Comparison of ENCODE assay signal across 16 cellular contexts in genomic region chr11:91773090-91773489, GRCh38.
DNase-seq lines count a peak whose midpoint lies in the region; ATAC-seq, FAIRE-seq and TF ChIP-seq lines count a peak whose summit lies in the region.
"Had no signal": no experiment of that assay in that cellular context is flagged by ENCODE, and none has a peak within 500 bp of the region (broad histone marks: within the 10 kb centered on the region; RNA-seq: fewer than 3 reads in every experiment).

No MANE protein-coding gene starts in this region.

- no peak for TF ChIP-seq EP300 in Ishikawa (IDR thresholded peaks at IDR 0.05; ENCODE audit: borderline replicate concordance)
- TF ChIP-seq EP300 in SK-N-SH (IDR thresholded peaks at IDR 0.05; ENCODE audit: borderline replicate concordance in 1 of 2, low read depth in 1 of 2, low read length in 1 of 2) = no peak

- H3K27ac ChIP-seq in SK-N-SH (ENCODE audit: low read depth in 2 of 2, low read length in 1 of 2) = no peak overlapping the region
- H3K27ac ChIP-seq: heart right ventricle had no signal

- no peaks in the 10 kb centered on the region for H3K4me1 Mint-ChIP-seq in activated naive CD8-positive, alpha-beta T cell treated with anti-CD3 and anti-CD28 coated beads for 36 hours
- H3K4me1 Mint-ChIP-seq: activated T-helper 17 cell treated with anti-CD3 and anti-CD28 coated beads, Interleukin-2, amount 50 U/mL, for 72 hours; T-helper 17 cell had no signal

- TF ChIP-seq CTCF in D721Med (IDR thresholded peaks at IDR 0.05; ENCODE audit: insufficient read depth, missing control alignments) (peak; percentile 21), SK-N-SH (IDR thresholded peaks at IDR 0.05) (peak; percentile 50)

- H3K36me3 Mint-ChIP-seq in activated naive CD8-positive, alpha-beta T cell treated with anti-CD3 and anti-CD28 coated beads for 36 hours = no peaks in the 10 kb centered on the region

- H3K27me3 Mint-ChIP-seq in activated naive CD8-positive, alpha-beta T cell treated with anti-CD3 and anti-CD28 coated beads for 36 hours = no peaks in the 10 kb centered on the region
- H3K27me3 Mint-ChIP-seq: activated T-helper 17 cell treated with anti-CD3 and anti-CD28 coated beads, Interleukin-2, amount 50 U/mL, for 72 hours; T-helper 17 cell had no signal

- no peak overlapping the region for H3K4me3 Mint-ChIP-seq in activated naive CD8-positive, alpha-beta T cell treated with anti-CD3 and anti-CD28 coated beads for 36 hours
- H3K4me3 Mint-ChIP-seq: activated T-helper 17 cell treated with anti-CD3 and anti-CD28 coated beads, Interleukin-2, amount 50 U/mL, for 72 hours; T-helper 17 cell had no signal

- H3F3A ChIP-seq in SK-N-SH (replicated peaks; ENCODE audit: insufficient read depth) = no peaks in the 10 kb centered on the region

- WGBS in SK-N-SH (ENCODE audit: low lambda C conversion rate) = 75% methylated on average over 1 of the region's 2 CpGs

- CTCF ChIA-PET in SK-N-SH (lab: Yijun Ruan, JAX) = no interaction called here

- DNase-seq in D721Med (ENCODE audit: insufficient read length, low spot score) (no peak), SK-N-SH (no peak), left kidney (ENCODE audit: low read depth, low spot score) (peak; percentile 18), NCI-H1930 (lab: John Stamatoyannopoulos, UW) (no peak)
- no peak for DNase-seq in activated naive CD8-positive, alpha-beta T cell treated with anti-CD3 and anti-CD28 coated beads for 36 hours
- DNase-seq: activated CD4-positive, alpha-beta T cell treated with anti-CD3 and anti-CD28 coated beads, Interleukin-2, amount 50 U/mL, for 4 hours; heart right ventricle; left ventricle myocardium superior; NCI-H1436 treated with DMSO at 0.1 percent for 48 hours; T-helper 17 cell had no signal

- H3K9me2 ChIP-seq in SK-N-SH = no peaks in the 10 kb centered on the region

- no peak for ATAC-seq in HG02763 (IDR thresholded peaks at IDR 0.05; ENCODE audit: unreplicated experiment)
- ATAC-seq: activated T-helper 17 cell treated with anti-CD3 and anti-CD28 coated beads, Interleukin-2, amount 50 U/mL, for 72 hours; heart right ventricle; left ventricle myocardium superior; T-helper 17 cell had no signal

- no peaks in the 10 kb centered on the region for H3K27me3 ChIP-seq in SK-N-SH (ENCODE audit: insufficient read depth)
- H3K27me3 ChIP-seq: heart right ventricle had no signal

- no peaks in the 10 kb centered on the region for H3K36me3 ChIP-seq in SK-N-SH (replicated peaks in 1 of 2; ENCODE audit: control insufficient read depth in 1 of 2, insufficient read depth in 2 of 2, low read length in 1 of 2)
- H3K36me3 ChIP-seq: heart right ventricle had no signal

- H3K9me3 Mint-ChIP-seq in activated naive CD8-positive, alpha-beta T cell treated with anti-CD3 and anti-CD28 coated beads for 36 hours = peaks cover 3% of the 10 kb centered on the region

- no peaks in the 10 kb centered on the region for H3K9me3 ChIP-seq in SK-N-SH

- H3K4me3 ChIP-seq in SK-N-SH (ENCODE audit: low read depth in 2 of 2, low read length in 1 of 2) = no peak overlapping the region
- H3K4me3 ChIP-seq: heart right ventricle had no signal

- H3K79me2 ChIP-seq in SK-N-SH (ENCODE audit: insufficient read depth) = no peaks in the 10 kb centered on the region

- H3K9ac ChIP-seq in SK-N-SH = no peak overlapping the region

- H3K27ac Mint-ChIP-seq in activated naive CD8-positive, alpha-beta T cell treated with anti-CD3 and anti-CD28 coated beads for 36 hours = no peak overlapping the region
- H3K27ac Mint-ChIP-seq: activated T-helper 17 cell treated with anti-CD3 and anti-CD28 coated beads, Interleukin-2, amount 50 U/mL, for 72 hours; T-helper 17 cell had no signal

- FAIRE-seq in D721Med (lab: Jason Lieb, UNC) = no peak
- FAIRE-seq: bronchial epithelial cell, endometrium, GM19239 had no signal

- no peaks in the 10 kb centered on the region for H4K20me1 ChIP-seq in SK-N-SH (ENCODE audit: insufficient read depth)

- POLR2A ChIA-PET in SK-N-SH (lab: Yijun Ruan, JAX) = no interaction called here

- TF ChIP-seq RAD21 in Ishikawa (IDR thresholded peaks at IDR 0.05; ENCODE audit: low read depth) (peak; percentile 24; the same call in 1 of the 2 replicates), SK-N-SH (IDR thresholded peaks at IDR 0.05; ENCODE audit: low read length) (peak; percentile 60)

- no peak overlapping the region for H2AFZ ChIP-seq in SK-N-SH (ENCODE audit: low read depth)

- H3K4me1 ChIP-seq in SK-N-SH (ENCODE audit: control insufficient read depth in 1 of 2, insufficient read depth in 2 of 2, low read depth in 1 of 2, low read length in 1 of 2) = no peaks in the 10 kb centered on the region

- no peak overlapping the region for H3K4me2 ChIP-seq in SK-N-SH

TF ChIP-seq in Ishikawa, 13 proteins besides CTCF, POLR2A, EP300 and RAD21 (continues in another document):
- TF ChIP-seq NFIC (IDR thresholded peaks at IDR 0.05) (no peak), MAX (IDR thresholded peaks at IDR 0.05) (no peak), TCF12 (IDR thresholded peaks at IDR 0.05; ENCODE audit: low read depth) (no peak), EGR1 (IDR thresholded peaks at IDR 0.05) (no peak), CEBPB (IDR thresholded peaks at IDR 0.05) (no peak), YY1 (IDR thresholded peaks at IDR 0.05; ENCODE audit: low read depth) (no peak), TEAD4 (IDR thresholded peaks at IDR 0.05) (no peak), TAF1 (IDR thresholded peaks at IDR 0.05; ENCODE audit: low read depth) (no peak), ZBTB7A (IDR thresholded peaks at IDR 0.05; ENCODE audit: low read depth) (no peak), REST (IDR thresholded peaks at IDR 0.05; ENCODE audit: low read depth) (no peak)

TF ChIP-seq in SK-N-SH, 30 proteins besides CTCF, POLR2A, EP300 and RAD21:
- peak; percentile 35 for TF ChIP-seq SMC3 (IDR thresholded peaks at IDR 0.05; ENCODE audit: low read depth, low read length)
- TF ChIP-seq RCOR1 (IDR thresholded peaks at IDR 0.05; ENCODE audit: low read length) = no peak
TF ChIP-seq in SK-N-SH: peak in this region for 1.
